Comparison of ENCODE assay signal across 16 cellular contexts in genomic region chr14:52829527-52829926, GRCh38.
"Had no signal": no experiment of that assay in that cellular context is flagged by ENCODE, and none has a peak within 500 bp of the region (broad histone marks: within the 10 kb centered on the region; RNA-seq: fewer than 3 reads in every experiment).

No MANE protein-coding gene starts in this region.

- H3K36me3 ChIP-seq: ascending aorta, cardiac muscle cell, heart left ventricle, vagina had no signal

- H3K9me3 Mint-ChIP-seq: activated CD8-positive, alpha-beta T cell treated with anti-CD3 and anti-CD28 coated beads for 36 hours; activated naive CD8-positive, alpha-beta T cell treated with anti-CD3 and anti-CD28 coated beads, Interleukin-2, amount 50 U/mL, for 24 hours; neural crest cell had no signal

- H3K4me1 ChIP-seq: ascending aorta, parathyroid adenoma, vagina had no signal

- H3K27me3 ChIP-seq: ascending aorta, cardiac muscle cell, heart left ventricle, vagina had no signal

- H3K4me3 ChIP-seq: ascending aorta, cardiac muscle cell, heart left ventricle, skin epidermis, vagina had no signal

- H3K9me3 ChIP-seq: ascending aorta, heart left ventricle, vagina had no signal

- H3K4me3 Mint-ChIP-seq: activated CD8-positive, alpha-beta T cell treated with anti-CD3 and anti-CD28 coated beads for 36 hours; activated naive CD8-positive, alpha-beta T cell treated with anti-CD3 and anti-CD28 coated beads, Interleukin-2, amount 50 U/mL, for 24 hours; neural crest cell had no signal

- DNase-seq: activated CD4-positive, alpha-beta T cell treated with anti-CD3 and anti-CD28 coated beads for 4 hours; activated CD8-positive, alpha-beta memory T cell treated with anti-CD3 and anti-CD28 coated beads, Interleukin-2, amount 50 U/mL, for 48 hours; activated CD8-positive, alpha-beta T cell treated with anti-CD3 and anti-CD28 coated beads for 36 hours; activated naive CD4-positive, alpha-beta T cell treated with Interleukin-2 at 50 U/mL for 16 hours; activated naive CD8-positive, alpha-beta T cell treated with anti-CD3 and anti-CD28 coated beads, Interleukin-2, amount 50 U/mL, for 24 hours; foreskin melanocyte; heart left ventricle; mammary epithelial cell; T1000 had no signal

- H3K9ac ChIP-seq: parathyroid adenoma had no signal

- H3K27ac ChIP-seq: cardiac muscle cell, heart left ventricle, parathyroid adenoma, skin epidermis, vagina, VCaP had no signal

- H3K27ac Mint-ChIP-seq: activated CD8-positive, alpha-beta T cell treated with anti-CD3 and anti-CD28 coated beads for 36 hours; activated naive CD8-positive, alpha-beta T cell treated with anti-CD3 and anti-CD28 coated beads, Interleukin-2, amount 50 U/mL, for 24 hours had no signal

- H3K79me2 ChIP-seq: parathyroid adenoma had no signal

- H2AFZ ChIP-seq: parathyroid adenoma had no signal
